ENCODE assay signal across 8 cellular contexts in genomic region chr20:63864978-63865640, GRCh38. TPM values are rescaled to one million over a fixed set of nuclear protein-coding genes. Genes with fewer than 3 reads are reported as not detected.
DNase-seq lines count a peak whose midpoint lies in the region; ATAC-seq and TF ChIP-seq lines count a peak whose summit lies in the region.

Gene TPD52L2, plus strand, starts transcription at chr20:63865270. Its CDS starts 96 bp downstream, at chr20:63865366.

- H3K27me3 ChIP-seq in ascending aorta (no peaks in the 10 kb centered on the region), right cardiac atrium (ENCODE audit: control insufficient read depth, insufficient read depth) (no peaks in the 10 kb centered on the region), uterus (no peaks in the 10 kb centered on the region)

- H3K27me3 Mint-ChIP-seq in T-helper 2 cell treated with Interferon-gamma antibody and Interleukin-4, amounts not matched to agents 5 μg/mL and 100 μg/mL, for 36 hours (ENCODE audit: low read depth): no peaks in the 10 kb centered on the region

- 0% methylated on average over 68 of the region's 68 CpGs for WGBS in right cardiac atrium

- TF ChIP-seq POLR2A in uterus (IDR thresholded peaks at IDR 0.05): peak; percentile 70 to 85

- H3K4me1 ChIP-seq in ascending aorta (peaks cover 0 to 22% of the 10 kb centered on the region in 2 donors), right cardiac atrium (ENCODE audit: control insufficient read depth, insufficient read depth, low read length) (peaks cover 3% of the 10 kb centered on the region), uterus (peaks cover 0 to 6% of the 10 kb centered on the region in 2 donors)

- DNase-seq in NCI-H1930 (lab: John Stamatoyannopoulos, UW) (peak; percentile 100), ascending aorta (ENCODE audit: low spot score in 2 of 2) (peak; percentile 95 to 99), right cardiac atrium (peak; percentile 98 to 99 (median 99)), pulmonary artery endothelial cell (ENCODE audit: low read depth, low spot score) (peak; percentile 96), uterus (peak; percentile 98 to 99)
- peak; percentile 98 for DNase-seq in T-helper 2 cell treated with Interferon-gamma antibody and Interleukin-4, amounts not matched to agents 5 μg/mL and 100 μg/mL, for 36 hours (ENCODE audit: low spot score)

- peak within 1 kb of the TSS; percentile 77 to 92 for H3K4me3 ChIP-seq in ascending aorta
- peak within 1 kb of the TSS; percentile 73 for H3K4me3 ChIP-seq in right cardiac atrium (ENCODE audit: low read length)
- peak within 1 kb of the TSS; percentile 55 to 81 for H3K4me3 ChIP-seq in uterus

- peak within 1 kb of the TSS; percentile 90 for H3K4me3 Mint-ChIP-seq in T-helper 2 cell treated with Interferon-gamma antibody and Interleukin-4, amounts not matched to agents 5 μg/mL and 100 μg/mL, for 36 hours

- intact Hi-C loops in ascending aorta (cut with DNase I): loop anchor here (1.0 to 10.0 kb wide), 8 partner anchors 29 to 1070 kb away; partner anchors contain the start of genes GMEB2, MRGBP and ZBTB46
- intact Hi-C loops in right cardiac atrium (cut with DNase I): loop anchor here in 2 of 4 donors (2.0 to 5.0 kb wide), 2 partner anchors 78 kb away; no protein-coding TSS in a partner anchor
- intact Hi-C loops in uterus (cut with DNase I; ENCODE audit: low total_unique reads): loop anchor here (10.0 kb wide), 1 partner anchor 80 kb away; no protein-coding TSS in a partner anchor

- no peaks in the 10 kb centered on the region for H3K9me3 Mint-ChIP-seq in T-helper 2 cell treated with Interferon-gamma antibody and Interleukin-4, amounts not matched to agents 5 μg/mL and 100 μg/mL, for 36 hours

- H3K4me1 Mint-ChIP-seq in T-helper 2 cell treated with Interferon-gamma antibody and Interleukin-4, amounts not matched to agents 5 μg/mL and 100 μg/mL, for 36 hours (ENCODE audit: low read depth): peaks cover 13% of the 10 kb centered on the region

- ATAC-seq in GM18499 (IDR thresholded peaks at IDR 0.05; ENCODE audit: insufficient read depth, unreplicated experiment): peak; percentile 54
- peak; percentile 71 for ATAC-seq in HG02943 (IDR thresholded peaks at IDR 0.05; ENCODE audit: low read depth, unreplicated experiment)
- ATAC-seq in right cardiac atrium: peak; percentile 96 to 97

- peaks cover 28% of the 10 kb centered on the region for H3K36me3 Mint-ChIP-seq in T-helper 2 cell treated with Interferon-gamma antibody and Interleukin-4, amounts not matched to agents 5 μg/mL and 100 μg/mL, for 36 hours (ENCODE audit: low read depth)

- H3K27ac ChIP-seq in ascending aorta (peak within 1 kb of the TSS; percentile 92 to 98), right cardiac atrium (ENCODE audit: low read length) (peak within 1 kb of the TSS; percentile 88), uterus (peak within 1 kb of the TSS; percentile 84 to 87)

- H3K9me3 ChIP-seq in ascending aorta (no peaks in the 10 kb centered on the region), right cardiac atrium (ENCODE audit: control insufficient read depth, low read length) (no peaks in the 10 kb centered on the region), uterus (no peaks in the 10 kb centered on the region)

- peak within 1 kb of the TSS; percentile 97 for H3K27ac Mint-ChIP-seq in T-helper 2 cell treated with Interferon-gamma antibody and Interleukin-4, amounts not matched to agents 5 μg/mL and 100 μg/mL, for 36 hours

- TF ChIP-seq CTCF in ascending aorta (IDR thresholded peaks at IDR 0.05): peak in 1 of 3 experiments; percentile 5
- peak in 1 of 4 experiments; percentile 9 for TF ChIP-seq CTCF in uterus (IDR thresholded peaks at IDR 0.05)

- H3K36me3 ChIP-seq in ascending aorta (peaks cover 20 to 29% of the 10 kb centered on the region in 2 donors), uterus (no peaks in the 10 kb centered on the region)

RNA-seq across cellular contexts. Expression of gene TPD52L2, which starts in this region (rescaled TPM):
- total RNA-seq in ascending aorta: 161 TPM
- 10 to 100 TPM; 62.1 to 73.5 (median 63.6) TPM for total RNA-seq in right cardiac atrium
- polyA plus RNA-seq in right cardiac atrium: 52.3 TPM
- 139 and 153 TPM in 2 replicates for total RNA-seq in pulmonary artery endothelial cell
- 10 to 100 TPM; 44.1 to 77.8 (median 62.0) TPM for total RNA-seq in uterus

Comparison
In these comparisons a context has a peak if more than half of its experiments do, and no peak if none do; other contexts are left out.
1. Peak in every context shown above with its lines: DNase-seq, ATAC-seq, H3K4me3 ChIP-seq and H3K27ac ChIP-seq.